ENCODE assay signal across 23 cellular contexts in the genomic region with DNA sequence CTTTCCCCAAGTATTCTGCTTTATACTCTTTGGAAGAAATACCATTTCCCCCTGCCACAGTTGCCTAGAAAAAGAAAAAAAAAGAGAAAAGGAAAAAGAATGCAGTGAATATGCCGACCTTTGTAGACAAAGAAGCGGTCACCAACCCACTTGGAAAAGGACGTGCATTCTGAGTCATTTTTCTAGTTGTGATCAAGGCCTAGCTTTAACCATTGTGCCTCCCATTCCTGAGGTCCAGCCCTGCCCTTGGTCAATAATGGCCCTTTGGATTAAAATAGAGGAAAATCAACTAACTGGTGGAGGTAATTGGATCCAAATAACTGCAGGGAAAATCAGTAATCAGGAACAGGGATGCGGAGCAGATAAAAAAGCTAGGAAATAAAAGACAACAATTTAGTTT. TPM values are rescaled to one million over a fixed set of nuclear protein-coding genes. Genes with fewer than 3 reads are reported as not detected.
DNase-seq lines count a peak whose midpoint lies in the region; ATAC-seq, FAIRE-seq and TF ChIP-seq lines count a peak whose summit lies in the region.
"Had no signal": no experiment of that assay in that cellular context is flagged by ENCODE, and none has a peak within 500 bp of the region (broad histone marks: within the 10 kb centered on the region; RNA-seq: fewer than 3 reads in every experiment).

No MANE protein-coding gene starts in this region.

- DNase-seq in heart right ventricle (no peak), left cardiac atrium (no peak), RCC 7860 (ENCODE audit: low spot score) (peak; percentile 9), mesothelial cell of epicardium (ENCODE audit: low spot score in 2 of 2, unreplicated experiment in 2 of 2) (no peak), omental fat pad (ENCODE audit: low spot score) (no peak)
- no peak for DNase-seq in stimulated activated naive CD8-positive, alpha-beta T cell treated with anti-CD3 and anti-CD28 coated beads, Interleukin-15, amount 100 ng/mL, for 72 hours
- no peak for DNase-seq in activated CD4-positive, CD25-positive, alpha-beta regulatory T cell (lab: John Stamatoyannopoulos, UW)
- DNase-seq: activated CD4-positive, alpha-beta T cell treated with anti-CD3 and anti-CD28 coated beads, Interleukin-2, amount 50 U/mL, for 1 hour; amniotic stem cell; Caco-2; cerebellar nuclear complex; effector memory CD8-positive, alpha-beta T cell; EL; head of caudate nucleus; NCI-H1417; NCI-H2171 treated with DMSO at 0.1 percent for 48 hours; SK-N-SH; stimulated activated naive CD4-positive, alpha-beta T cell treated with Interleukin-2 at 50 U/mL for 16 hours had no signal

- peaks cover 54% of the 10 kb centered on the region for H3K4me1 Mint-ChIP-seq in mesothelial cell of epicardium
- peaks cover 70% of the 10 kb centered on the region for H3K4me1 Mint-ChIP-seq in stimulated activated naive CD8-positive, alpha-beta T cell treated with anti-CD3 and anti-CD28 coated beads, Interleukin-15, amount 100 ng/mL, for 72 hours

- H3K9me3 Mint-ChIP-seq in mesothelial cell of epicardium: peaks cover 3% of the 10 kb centered on the region
- no peaks in the 10 kb centered on the region for H3K9me3 Mint-ChIP-seq in stimulated activated naive CD8-positive, alpha-beta T cell treated with anti-CD3 and anti-CD28 coated beads, Interleukin-15, amount 100 ng/mL, for 72 hours
- H3K9me3 Mint-ChIP-seq: effector memory CD8-positive, alpha-beta T cell had no signal

- FAIRE-seq in RCC 7860 (lab: Jason Lieb, UNC): no peak
- FAIRE-seq: GM18507 had no signal

- H3K27ac Mint-ChIP-seq in mesothelial cell of epicardium: peak overlapping the region; percentile 27
- H3K27ac Mint-ChIP-seq in stimulated activated naive CD8-positive, alpha-beta T cell treated with anti-CD3 and anti-CD28 coated beads, Interleukin-15, amount 100 ng/mL, for 72 hours: peak overlapping the region in 1 of 2 donors; percentile 28

- H3K4me1 ChIP-seq in heart right ventricle: peaks cover 0 to 88% (median 40%) of the 10 kb centered on the region in 9 donors
- H3K4me1 ChIP-seq: Caco-2 had no signal

- H3K36me3 ChIP-seq in heart right ventricle: no peaks in the 10 kb centered on the region

- intact Hi-C loops in heart right ventricle (cut with DNase I) (no loop called here), left cardiac atrium (cut with DNase I) (no loop called here)

- ATAC-seq in heart right ventricle: peak in 1 of 8 donors; percentile 43
- ATAC-seq in left cardiac atrium: no peak
- no peak for ATAC-seq in stimulated activated naive CD8-positive, alpha-beta T cell treated with anti-CD3 and anti-CD28 coated beads, Interleukin-15, amount 100 ng/mL, for 72 hours
- ATAC-seq in omental fat pad (ENCODE audit: low FRiP score): no peak
- ATAC-seq in HG03097 (IDR thresholded peaks at IDR 0.05; ENCODE audit: low FRiP score, unreplicated experiment): no peak
- ATAC-seq: effector memory CD8-positive, alpha-beta T cell; Panc1 had no signal

- H3K36me3 Mint-ChIP-seq in mesothelial cell of epicardium: no peaks in the 10 kb centered on the region
- H3K36me3 Mint-ChIP-seq: type B pancreatic cell had no signal

- TF ChIP-seq CTCF in heart right ventricle (IDR thresholded peaks at IDR 0.05) (no peak), mesothelial cell of epicardium (IDR thresholded peaks at IDR 0.05; ENCODE audit: unreplicated experiment) (no peak), omental fat pad (IDR thresholded peaks at IDR 0.05) (no peak)

- peak overlapping the region in 6 of 10 donors; percentile 57 to 76 (median 66) for H3K27ac ChIP-seq in heart right ventricle

- no peak overlapping the region for H3K4me3 ChIP-seq in heart right ventricle
- H3K4me3 ChIP-seq: lung had no signal

- H3K4me3 Mint-ChIP-seq in mesothelial cell of epicardium: no peak overlapping the region
- peak overlapping the region; percentile 15 to 70 for H3K4me3 Mint-ChIP-seq in stimulated activated naive CD8-positive, alpha-beta T cell treated with anti-CD3 and anti-CD28 coated beads, Interleukin-15, amount 100 ng/mL, for 72 hours

- no peaks in the 10 kb centered on the region for H3K9me3 ChIP-seq in heart right ventricle
- H3K9me3 ChIP-seq: Caco-2, SK-N-SH had no signal

- WGBS in heart right ventricle, 2 donors: 64 to 71% methylated on average over 4 of the region's 4 CpGs

- H3K27me3 ChIP-seq in heart right ventricle: no peaks in the 10 kb centered on the region

- H3K27me3 Mint-ChIP-seq in mesothelial cell of epicardium (ENCODE audit: low read depth): no peaks in the 10 kb centered on the region
- no peaks in the 10 kb centered on the region for H3K27me3 Mint-ChIP-seq in stimulated activated naive CD8-positive, alpha-beta T cell treated with anti-CD3 and anti-CD28 coated beads, Interleukin-15, amount 100 ng/mL, for 72 hours
- H3K27me3 Mint-ChIP-seq: effector memory CD8-positive, alpha-beta T cell; type B pancreatic cell had no signal

RNA-seq across cellular contexts. Expression of a gene that starts 24.8 kb away (rescaled TPM):
- total RNA-seq in heart right ventricle (10 to 100 TPM; 37.4 to 82.2 (median 55.2) TPM), left cardiac atrium (10 to 100 TPM; 69.3 to 85.3 TPM), mesothelial cell of epicardium (21.5 to 25.5 TPM (median 23.5 TPM) in 3 replicates), omental fat pad (100 to 1,000 TPM in 3 of 4 donors, 10 to 100 TPM in 1; 44.3 to 236 (median 161) TPM)
- polyA plus RNA-seq in heart right ventricle: 10 to 100 TPM; 50.3 to 51.2 TPM
- total RNA-seq: Caco-2 had no signal
